9 cellular contexts compared by ENCODE assay signal in the genomic region with DNA sequence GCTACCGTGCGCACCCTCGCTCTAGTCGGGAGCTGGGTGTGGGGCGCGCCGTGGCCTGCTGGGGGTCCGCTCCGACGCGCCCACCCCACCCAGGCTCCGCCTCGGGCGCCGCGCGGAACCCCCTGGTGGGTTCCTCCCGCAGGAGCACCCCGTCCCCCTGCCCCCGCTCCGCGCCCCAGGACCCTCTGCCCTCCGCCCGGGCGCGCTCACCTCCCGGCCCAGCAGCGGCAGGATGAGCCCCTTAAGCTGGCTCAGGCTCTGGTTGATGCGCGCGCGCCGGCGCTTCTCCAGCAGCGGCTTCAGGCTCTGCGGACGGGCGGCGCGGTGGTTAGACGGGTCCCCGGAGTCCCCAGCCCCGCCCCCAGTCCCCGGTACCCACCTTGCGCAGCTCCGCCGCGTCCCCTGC. TPM values are rescaled to one million over a fixed set of nuclear protein-coding genes. Genes with fewer than 3 reads are reported as not detected.
DNase-seq lines count a peak whose midpoint lies in the region; ATAC-seq lines count a peak whose summit lies in the region.
"Had no signal": no experiment of that assay in that cellular context is flagged by ENCODE, and none has a peak within 500 bp of the region (broad histone marks: within the 10 kb centered on the region; RNA-seq: fewer than 3 reads in every experiment).

No MANE protein-coding gene starts in this region.

- no peaks in the 10 kb centered on the region for H3K36me3 Mint-ChIP-seq in naive thymus-derived CD4-positive, alpha-beta T cell

- H3K4me1 ChIP-seq in ACC112 (ENCODE audit: control insufficient read depth, insufficient read depth, low read length, unreplicated experiment) (peaks cover 27% of the 10 kb centered on the region), GM23248 (ENCODE audit: insufficient read depth) (peaks cover 16% of the 10 kb centered on the region)
- H3K4me1 ChIP-seq in naive thymus-derived CD4-positive, alpha-beta T cell (ENCODE audit: control insufficient read depth in 2 of 2, insufficient read depth in 2 of 2, low read length in 2 of 2): peaks cover 15 to 26% of the 10 kb centered on the region in 2 donors

- H3K36me3 ChIP-seq in ACC112 (ENCODE audit: insufficient read depth, low read length) (no peaks in the 10 kb centered on the region), GM23248 (ENCODE audit: low read depth) (no peaks in the 10 kb centered on the region)
- H3K36me3 ChIP-seq in naive thymus-derived CD4-positive, alpha-beta T cell (ENCODE audit: control insufficient read depth in 2 of 3, insufficient read depth in 3 of 3, low read length in 3 of 3): no peaks in the 10 kb centered on the region

- no peaks in the 10 kb centered on the region for H3K9me3 Mint-ChIP-seq in naive thymus-derived CD4-positive, alpha-beta T cell

- peak overlapping the region; percentile 39 for H3K4me2 ChIP-seq in GM23248 (ENCODE audit: unreplicated experiment)

- H3K27ac ChIP-seq in ACC112 (ENCODE audit: low read depth, low read length): no peak overlapping the region
- H3K27ac ChIP-seq in GM23248: no peak overlapping the region
- no peak overlapping the region for H3K27ac ChIP-seq in naive thymus-derived CD4-positive, alpha-beta T cell (ENCODE audit: low read depth, low read length)

- CTCF ChIA-PET in naive thymus-derived CD4-positive, alpha-beta T cell (lab: Charles Lee): interaction anchor here (0.6 to 4.8 kb wide), 2 partner anchors 19 to 67 kb away, joined by 3 to 44 read pairs; no protein-coding TSS in a partner anchor

- intact Hi-C loops in naive thymus-derived CD4-positive, alpha-beta T cell (cut with micrococcal nuclease): no loop called here

- H2AFZ ChIP-seq in ACC112 (ENCODE audit: low read length, unreplicated experiment) (no peak overlapping the region), GM23248 (0 out of 2 replicates have a peak overlapping the region, but pooled peaks have one; percentile 19)

- 5 to 9% methylated on average over 17 to 42 of the region's 48 CpGs for WGBS in GM23248 (ENCODE audit: low coverage in 1 of 2, low lambda C conversion rate in 2 of 2, missing lambda C conversion rate in 2 of 2), 2 experiments

- no peak overlapping the region for H3K27ac Mint-ChIP-seq in naive thymus-derived CD4-positive, alpha-beta T cell

- POLR2A ChIA-PET in naive thymus-derived CD4-positive, alpha-beta T cell (lab: Charles Lee): interaction anchor here (1.4 kb wide), 1 partner anchor 14 kb away, joined by 3 read pairs; no protein-coding TSS in a partner anchor

- H3K9ac ChIP-seq in GM23248: no peak overlapping the region

- in situ Hi-C loops in GM23248 (cut with MboI): no loop called here

- H3K27me3 Mint-ChIP-seq in naive thymus-derived CD4-positive, alpha-beta T cell: peaks cover 52 to 81% (median 59%) of the 10 kb centered on the region in 5 donors

- H3K4me1 Mint-ChIP-seq in naive thymus-derived CD4-positive, alpha-beta T cell: peaks cover 2 to 21% (median 13%) of the 10 kb centered on the region in 7 donors

- peak overlapping the region in 6 of 10 donors; percentile 25 to 77 (median 66) for H3K4me3 Mint-ChIP-seq in naive thymus-derived CD4-positive, alpha-beta T cell

- DNase-seq in GM23248 (peak; percentile 20), ecto neural progenitor cell (ENCODE audit: low spot score) (peak; percentile 72), CD1c-positive myeloid dendritic cell (ENCODE audit: extremely low spot score) (no peak)
- no peak for DNase-seq in naive thymus-derived CD4-positive, alpha-beta T cell
- DNase-seq: head of caudate nucleus had no signal

- 0 out of 2 replicates have a peak, but pooled peaks cover 3% of the 10 kb centered on the region for H3F3A ChIP-seq in GM23248 (ENCODE audit: insufficient read depth)

- H3K4me3 ChIP-seq in ACC112 (ENCODE audit: low read depth, low read length): peak overlapping the region; percentile 68
- H3K4me3 ChIP-seq in GM23248: peak overlapping the region; percentile 43; the same call in 1 of the 2 replicates
- no peak overlapping the region for H3K4me3 ChIP-seq in naive thymus-derived CD4-positive, alpha-beta T cell (ENCODE audit: low read length)

- H3K79me2 ChIP-seq in ACC112 (ENCODE audit: control insufficient read depth, insufficient read depth, low read length, unreplicated experiment) (no peaks in the 10 kb centered on the region), GM23248 (ENCODE audit: insufficient read depth) (no peaks in the 10 kb centered on the region)

- H3K9me2 ChIP-seq in GM23248 (ENCODE audit: insufficient read depth): no peaks in the 10 kb centered on the region

- no peaks in the 10 kb centered on the region for H4K20me1 ChIP-seq in GM23248 (ENCODE audit: insufficient read depth)

- H3K27me3 ChIP-seq in ACC112 (ENCODE audit: insufficient read depth, low read length) (peaks cover 73% of the 10 kb centered on the region), GM23248 (replicated peaks; ENCODE audit: insufficient read depth) (peaks cover 82% of the 10 kb centered on the region)
- peaks cover 5 to 34% of the 10 kb centered on the region in 2 donors for H3K27me3 ChIP-seq in naive thymus-derived CD4-positive, alpha-beta T cell (ENCODE audit: control insufficient read depth in 2 of 2, insufficient read depth in 2 of 2, low read length in 2 of 2)

- no peak for ATAC-seq in naive thymus-derived CD4-positive, alpha-beta T cell
- ATAC-seq in GM21526 (IDR thresholded peaks at IDR 0.05; ENCODE audit: low FRiP score, unreplicated experiment) (no peak), HG03469 (IDR thresholded peaks at IDR 0.05; ENCODE audit: unreplicated experiment) (no peak), GM19452 (IDR thresholded peaks at IDR 0.05; ENCODE audit: unreplicated experiment) (no peak)

- no peaks in the 10 kb centered on the region for H3K9me3 ChIP-seq in GM23248 (ENCODE audit: low read depth)
- H3K9me3 ChIP-seq in naive thymus-derived CD4-positive, alpha-beta T cell (ENCODE audit: control insufficient read depth in 2 of 3, low read length in 3 of 3): no peaks in the 10 kb centered on the region

RNA-seq across cellular contexts. Expression of gene HES2, which starts 0.3 kb away (rescaled TPM):
- total RNA-seq in GM23248 (2014; rRNA removed; shearing (Covaris generic)): not detected in 2 replicates
- not detected in 2 replicates for polyA plus RNA-seq in GM23248 (2016; fragmentation: Nextera tagmentation; extraction: Ambion mirVana)
- under 1 TPM in 1 of 5 experiments, not detected in 4; 0.56 TPM for total RNA-seq in naive thymus-derived CD4-positive, alpha-beta T cell
- polyA plus RNA-seq in naive thymus-derived CD4-positive, alpha-beta T cell: not detected

RNA-seq across cellular contexts. Expression of gene ESPN, which starts 5.2 kb away (rescaled TPM):
- total RNA-seq in GM23248 (2014; rRNA removed; shearing (Covaris generic)): not detected in 2 replicates
- not detected in 2 replicates for polyA plus RNA-seq in GM23248 (2016; fragmentation: Nextera tagmentation; extraction: Ambion mirVana)
- 1 to 10 TPM in 4 of 5 experiments, under 1 TPM in 1; 0.85 to 2.9 (median 2.3) TPM for total RNA-seq in naive thymus-derived CD4-positive, alpha-beta T cell
- under 1 TPM; 0.40 to 0.60 TPM for polyA plus RNA-seq in naive thymus-derived CD4-positive, alpha-beta T cell

RNA-seq across cellular contexts. Expression of gene ACOT7, which starts 25.8 kb away (rescaled TPM):
- total RNA-seq in GM23248 (2014; rRNA removed; shearing (Covaris generic)): 20.0 and 25.7 TPM in 2 replicates
- polyA plus RNA-seq in GM23248 (2016; fragmentation: Nextera tagmentation; extraction: Ambion mirVana): 74.7 and 79.2 TPM in 2 replicates
- total RNA-seq in naive thymus-derived CD4-positive, alpha-beta T cell: 10 to 100 TPM in 1 of 5 experiments, 1 to 10 TPM in 4; 2.5 to 75.6 (median 3.4) TPM
- 1 to 10 TPM; 4.9 to 6.2 TPM for polyA plus RNA-seq in naive thymus-derived CD4-positive, alpha-beta T cell

RNA-seq across cellular contexts. Expression of gene TNFRSF25, which starts 46.6 kb away (rescaled TPM):
- total RNA-seq in GM23248 (2014; rRNA removed; shearing (Covaris generic)): 5.6 and 12.1 TPM in 2 replicates
- 2.5 and 3.1 TPM in 2 replicates for polyA plus RNA-seq in GM23248 (2016; fragmentation: Nextera tagmentation; extraction: Ambion mirVana)
- 100 to 1,000 TPM; 151 to 352 (median 179) TPM for total RNA-seq in naive thymus-derived CD4-positive, alpha-beta T cell
- polyA plus RNA-seq in naive thymus-derived CD4-positive, alpha-beta T cell: 10 to 100 TPM; 17.3 to 40.5 TPM

Comparison
In these comparisons a context has a peak if more than half of its experiments do, and no peak if none do; other contexts are left out.
1. DNase-seq: peak in GM23248 (single experiment) and ecto neural progenitor cell (single experiment); none in naive thymus-derived CD4-positive, alpha-beta T cell (0 of 9) and CD1c-positive myeloid dendritic cell (single experiment).